ENCODE assay signal across 8 cellular contexts in the genomic region with DNA sequence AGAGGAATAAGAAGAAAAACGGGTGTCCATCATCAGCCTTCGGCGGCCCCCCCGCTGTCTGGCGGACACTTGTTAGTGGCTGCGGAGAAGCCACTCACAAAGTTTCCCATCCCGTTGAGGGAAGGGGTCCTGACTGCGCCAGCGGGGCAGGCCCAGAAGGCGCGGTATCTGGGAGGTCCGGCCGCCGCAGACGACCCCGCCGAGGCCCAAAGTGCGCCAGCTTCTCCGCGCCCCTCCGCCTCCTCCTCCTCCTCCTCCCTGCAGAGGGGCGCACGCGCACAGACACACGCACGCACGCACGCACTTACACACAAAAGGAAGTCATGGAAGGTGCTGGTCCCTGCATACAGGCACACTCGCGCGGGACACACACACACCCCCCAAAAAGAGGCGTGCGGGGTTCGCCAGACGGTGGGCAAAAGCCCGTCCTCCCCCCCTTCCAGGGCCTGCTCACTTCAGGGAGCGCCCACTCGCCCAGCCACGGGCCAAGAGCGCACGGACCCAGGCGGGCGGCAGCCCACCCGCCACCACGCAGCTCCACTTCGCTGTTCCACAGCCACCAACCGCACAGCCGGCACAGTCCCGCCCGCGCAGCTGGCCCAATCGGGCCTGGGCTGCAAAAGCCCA. TPM values are rescaled to one million over a fixed set of nuclear protein-coding genes. Genes with fewer than 3 reads are reported as not detected.
DNase-seq lines count a peak whose midpoint lies in the region; ATAC-seq and TF ChIP-seq lines count a peak whose summit lies in the region.

No MANE protein-coding gene starts in this region.

- peaks cover 30% of the 10 kb centered on the region for H3K4me1 Mint-ChIP-seq in activated CD4-positive, alpha-beta memory T cell treated with anti-CD3 and anti-CD28 coated beads, Interleukin-2, amount 10 ng/mL, durations not matched to agents 7 days and 5 days
- H3K4me1 Mint-ChIP-seq in endothelial cell (ENCODE audit: unreplicated experiment) = peaks cover 13% of the 10 kb centered on the region

- H3K36me3 Mint-ChIP-seq in activated CD4-positive, alpha-beta memory T cell treated with anti-CD3 and anti-CD28 coated beads, Interleukin-2, amount 10 ng/mL, durations not matched to agents 7 days and 5 days (ENCODE audit: low read depth) = peaks cover 16% of the 10 kb centered on the region
- H3K36me3 Mint-ChIP-seq in endothelial cell (ENCODE audit: low read depth, unreplicated experiment) = no peaks in the 10 kb centered on the region

- in situ Hi-C loops in KBM-7 (cut with MboI; ENCODE audit: low pct_unique_long_range_greater_than_20kb, low sequenced_read_pairs) = no loop called here

- peak overlapping the region; percentile 62 for H3K9ac ChIP-seq in mucosa of stomach (ENCODE audit: low read length)

- H3K27ac Mint-ChIP-seq in activated CD4-positive, alpha-beta memory T cell treated with anti-CD3 and anti-CD28 coated beads, Interleukin-2, amount 10 ng/mL, durations not matched to agents 7 days and 5 days = no peak overlapping the region
- no peak overlapping the region for H3K27ac Mint-ChIP-seq in endothelial cell (ENCODE audit: unreplicated experiment)

- TF ChIP-seq POLR2A in GM19193 (IDR thresholded peaks at IDR 0.05; ENCODE audit: extremely low read depth, insufficient read depth, insufficient read length) = peak; percentile 58

- no peaks in the 10 kb centered on the region for H3K9me3 Mint-ChIP-seq in activated CD4-positive, alpha-beta memory T cell treated with anti-CD3 and anti-CD28 coated beads, Interleukin-2, amount 10 ng/mL, durations not matched to agents 7 days and 5 days
- no peaks in the 10 kb centered on the region for H3K9me3 Mint-ChIP-seq in endothelial cell (ENCODE audit: unreplicated experiment)

- no peak for DNase-seq in AG09309 (ENCODE audit: low read depth)
- DNase-seq in KBM-7 = peak; percentile 80
- peak; percentile 35 for DNase-seq in activated CD4-positive, alpha-beta memory T cell treated with anti-CD3 and anti-CD28 coated beads, Interleukin-2, amount 10 ng/mL, durations not matched to agents 7 days and 5 days
- peak; percentile 42 for DNase-seq in endothelial cell (ENCODE audit: low spot score)
- peak; percentile 41 for DNase-seq in stimulated activated naive CD4-positive, alpha-beta T cell treated with Interleukin-2 at 50 U/mL for 16 hours (lab: John Stamatoyannopoulos, UW)

- ATAC-seq in HG03439 (IDR thresholded peaks at IDR 0.05; ENCODE audit: unreplicated experiment) = no peak

- POLR2A ChIA-PET in activated CD4-positive, alpha-beta memory T cell treated with anti-CD3 and anti-CD28 coated beads, Interleukin-2, amount 10 ng/mL, durations not matched to agents 7 days and 5 days (lab: Charles Lee) = interaction anchor here (0.6 to 1.3 kb wide), 4 partner anchors 18 to 47 kb away, joined by 3 to 5 read pairs (median 4); partner anchors contain the start of gene ZNF148

- TF ChIP-seq CTCF in AG09309 (IDR thresholded peaks at IDR 0.05; ENCODE audit: control insufficient read depth, insufficient read depth, low read depth, low read length, missing control alignments) (no peak), endothelial cell (IDR thresholded peaks at IDR 0.05; ENCODE audit: unreplicated experiment) (no peak)

- CTCF ChIA-PET in activated CD4-positive, alpha-beta memory T cell treated with anti-CD3 and anti-CD28 coated beads, Interleukin-2, amount 10 ng/mL, durations not matched to agents 7 days and 5 days (lab: Charles Lee) = interaction anchor here (0.8 to 1.3 kb wide), 2 partner anchors 18 to 47 kb away, joined by 3 read pairs; partner anchors contain the start of gene ZNF148

- H3K9me3 ChIP-seq in mucosa of stomach (ENCODE audit: control insufficient read depth, low read length) = no peaks in the 10 kb centered on the region

- H3K27me3 ChIP-seq in mucosa of stomach (ENCODE audit: control insufficient read depth, insufficient read depth, low read length) = no peaks in the 10 kb centered on the region

- H3K36me3 ChIP-seq in mucosa of stomach (ENCODE audit: control insufficient read depth, insufficient read depth, low read length) = no peaks in the 10 kb centered on the region

- peak overlapping the region; percentile 64 for H3K4me3 Mint-ChIP-seq in activated CD4-positive, alpha-beta memory T cell treated with anti-CD3 and anti-CD28 coated beads, Interleukin-2, amount 10 ng/mL, durations not matched to agents 7 days and 5 days
- H3K4me3 Mint-ChIP-seq in endothelial cell (ENCODE audit: unreplicated experiment) = peak overlapping the region; percentile 87

- peaks cover 25% of the 10 kb centered on the region for H3K4me1 ChIP-seq in mucosa of stomach (ENCODE audit: control insufficient read depth, insufficient read depth, low read length)

- H3K4me3 ChIP-seq in AG09309 (ENCODE audit: control insufficient read depth, low read depth, low read length) (peak overlapping the region; percentile 55), mucosa of stomach (ENCODE audit: low read length) (peak overlapping the region; percentile 25)

- no peaks in the 10 kb centered on the region for H3K27me3 Mint-ChIP-seq in activated CD4-positive, alpha-beta memory T cell treated with anti-CD3 and anti-CD28 coated beads, Interleukin-2, amount 10 ng/mL, durations not matched to agents 7 days and 5 days
- peaks cover 3% of the 10 kb centered on the region for H3K27me3 Mint-ChIP-seq in endothelial cell (ENCODE audit: unreplicated experiment)

RNA-seq across cellular contexts. Expression of gene ZNF148, which starts 18.0 kb away (rescaled TPM):
- total RNA-seq in activated CD4-positive, alpha-beta memory T cell treated with anti-CD3 and anti-CD28 coated beads, Interleukin-2, amount 10 ng/mL, durations not matched to agents 7 days and 5 days = 10 to 100 TPM; 36.9 to 41.9 TPM
- total RNA-seq in endothelial cell (ENCODE audit: unreplicated experiment) = 34.3 TPM
